ENCODE assay signal across 11 cellular contexts in the genomic region with DNA sequence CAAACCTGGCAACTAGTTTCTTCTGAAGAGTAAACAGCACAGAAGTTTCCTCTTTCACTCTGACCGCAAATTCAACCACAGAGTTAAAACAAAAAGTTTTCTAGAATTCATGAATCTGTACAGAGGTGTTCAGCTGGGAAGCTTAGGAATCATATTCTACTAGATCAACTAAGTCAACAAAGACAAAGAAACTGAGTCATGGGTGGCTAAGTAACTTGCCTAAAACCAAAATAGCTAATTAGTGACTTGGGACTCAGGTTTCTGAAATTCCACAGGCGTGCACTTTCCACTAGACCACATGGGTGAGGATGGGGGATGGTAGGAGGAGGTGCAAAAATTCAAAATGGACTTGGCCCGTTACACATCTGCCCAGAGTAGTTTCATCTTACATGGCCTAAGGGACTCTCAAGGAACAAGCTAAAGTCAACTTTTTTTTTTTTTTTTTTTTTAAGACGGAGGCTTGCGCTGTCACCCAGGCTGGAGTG. TPM values are rescaled to one million over a fixed set of nuclear protein-coding genes. Genes with fewer than 3 reads are reported as not detected.
DNase-seq lines count a peak whose midpoint lies in the region; ATAC-seq and TF ChIP-seq lines count a peak whose summit lies in the region.
"Had no signal": no experiment of that assay in that cellular context is flagged by ENCODE, and none has a peak within 500 bp of the region (broad histone marks: within the 10 kb centered on the region; RNA-seq: fewer than 3 reads in every experiment).

No MANE protein-coding gene starts in this region.

- ATAC-seq in GM21367 (IDR thresholded peaks at IDR 0.05; ENCODE audit: unreplicated experiment) (peak; percentile 48), HG02840 (IDR thresholded peaks at IDR 0.05; ENCODE audit: low FRiP score, unreplicated experiment) (no peak)
- ATAC-seq in activated CD4-positive, CD25-positive, alpha-beta regulatory T cell treated with anti-CD3 and anti-CD28 coated beads, Interleukin-2, amount 50 U/mL, for 24 hours, result no peak
- no peak for ATAC-seq in activated CD8-positive, alpha-beta memory T cell treated with anti-CD3 and anti-CD28 coated beads, Interleukin-2, amount 10 ng/mL, durations not matched to agents 7 days and 5 days
- ATAC-seq: stimulated activated effector memory CD8-positive, alpha-beta T cell treated with anti-CD3 and anti-CD28 coated beads, Interleukin-12 subunit alpha, Interleukin-12 subunit beta, amount 100 ng/mL, for 72 hours had no signal

- no peaks in the 10 kb centered on the region for H3K36me3 ChIP-seq in BLaER1 treated with 17β-estradiol and CSF1 and Interleukin-3, amounts not matched to agents 10 nM and 100 nM
- no peaks in the 10 kb centered on the region for H3K36me3 ChIP-seq in fibroblast of lung (ENCODE audit: control insufficient read depth, insufficient read depth, low read length)

- no peaks in the 10 kb centered on the region for H3K27me3 ChIP-seq in BLaER1 treated with 17β-estradiol and CSF1 and Interleukin-3, amounts not matched to agents 10 nM and 100 nM
- H3K27me3 ChIP-seq in fibroblast of lung (ENCODE audit: control insufficient read depth, insufficient read depth, low read length), result no peaks in the 10 kb centered on the region

- peaks cover 13% of the 10 kb centered on the region for H3K27me3 Mint-ChIP-seq in activated CD8-positive, alpha-beta memory T cell treated with anti-CD3 and anti-CD28 coated beads, Interleukin-2, amount 10 ng/mL, durations not matched to agents 7 days and 5 days

- no peaks in the 10 kb centered on the region for H4K20me1 ChIP-seq in BLaER1 treated with 17β-estradiol and CSF1 and Interleukin-3, amounts not matched to agents 10 nM and 100 nM
- no peaks in the 10 kb centered on the region for H4K20me1 ChIP-seq in fibroblast of lung (ENCODE audit: control insufficient read depth, extremely low read depth, insufficient read depth, low read length)

- H3K4me3 ChIP-seq in BLaER1 treated with 17β-estradiol and CSF1 and Interleukin-3, amounts not matched to agents 10 nM and 100 nM, result no peak overlapping the region
- H3K4me3 ChIP-seq in fibroblast of lung (replicated peaks in 1 of 4; ENCODE audit: control extremely low read depth in 1 of 4, insufficient read depth in 1 of 4, low read depth in 3 of 4, low read length in 4 of 4), result no peak overlapping the region

- H3K27ac Mint-ChIP-seq in activated CD8-positive, alpha-beta memory T cell treated with anti-CD3 and anti-CD28 coated beads, Interleukin-2, amount 10 ng/mL, durations not matched to agents 7 days and 5 days, result no peak overlapping the region
- H3K27ac Mint-ChIP-seq: immature natural killer cell; stimulated activated effector memory CD8-positive, alpha-beta T cell treated with anti-CD3 and anti-CD28 coated beads, Interleukin-12 subunit alpha, Interleukin-12 subunit beta, amount 100 ng/mL, for 72 hours had no signal

- no peaks in the 10 kb centered on the region for H3K9me3 ChIP-seq in BLaER1 treated with 17β-estradiol and CSF1 and Interleukin-3, amounts not matched to agents 10 nM and 100 nM (replicated peaks in 1 of 11)
- H3K9me3 ChIP-seq in fibroblast of lung (ENCODE audit: control insufficient read depth, insufficient read depth, low read depth, low read length), result no peaks in the 10 kb centered on the region

- H3K9me3 Mint-ChIP-seq in activated CD8-positive, alpha-beta memory T cell treated with anti-CD3 and anti-CD28 coated beads, Interleukin-2, amount 10 ng/mL, durations not matched to agents 7 days and 5 days (ENCODE audit: low read depth), result no peaks in the 10 kb centered on the region
- H3K9me3 Mint-ChIP-seq: immature natural killer cell; stimulated activated effector memory CD8-positive, alpha-beta T cell treated with anti-CD3 and anti-CD28 coated beads, Interleukin-12 subunit alpha, Interleukin-12 subunit beta, amount 100 ng/mL, for 72 hours had no signal

- no peak for TF ChIP-seq CTCF in fibroblast of lung (conservative IDR thresholded peaks at IDR 0.05 in 1 of 2, IDR thresholded peaks at IDR 0.05 in 1 of 2; ENCODE audit: low read depth in 1 of 2, low read length in 2 of 2)

- no peak overlapping the region for H3K9ac ChIP-seq in BLaER1 treated with 17β-estradiol and CSF1 and Interleukin-3, amounts not matched to agents 10 nM and 100 nM
- no peak overlapping the region for H3K9ac ChIP-seq in fibroblast of lung (ENCODE audit: insufficient read depth, low read length)

- 0 out of 22 replicates have a peak overlapping the region, but pooled peaks of 1 of the 11 experiments have one; percentile 13 for H3K27ac ChIP-seq in BLaER1 treated with 17β-estradiol and CSF1 and Interleukin-3, amounts not matched to agents 10 nM and 100 nM
- H3K27ac ChIP-seq in fibroblast of lung (ENCODE audit: insufficient read depth, low read length), result no peak overlapping the region

- H3K4me1 Mint-ChIP-seq in activated CD8-positive, alpha-beta memory T cell treated with anti-CD3 and anti-CD28 coated beads, Interleukin-2, amount 10 ng/mL, durations not matched to agents 7 days and 5 days, result peaks cover 10% of the 10 kb centered on the region
- H3K4me1 Mint-ChIP-seq: stimulated activated effector memory CD8-positive, alpha-beta T cell treated with anti-CD3 and anti-CD28 coated beads, Interleukin-12 subunit alpha, Interleukin-12 subunit beta, amount 100 ng/mL, for 72 hours had no signal

- H3K79me2 ChIP-seq in fibroblast of lung (ENCODE audit: control insufficient read depth, insufficient read depth, low read length), result peaks cover 76% of the 10 kb centered on the region

- peaks cover 13 to 22% (median 19%) of the 10 kb centered on the region in 10 experiments for H3K4me1 ChIP-seq in BLaER1 treated with 17β-estradiol and CSF1 and Interleukin-3, amounts not matched to agents 10 nM and 100 nM
- peaks cover 3% of the 10 kb centered on the region for H3K4me1 ChIP-seq in fibroblast of lung (ENCODE audit: control insufficient read depth, extremely low read depth, insufficient read depth, low read length)

- no peaks in the 10 kb centered on the region for H3K36me3 Mint-ChIP-seq in activated CD8-positive, alpha-beta memory T cell treated with anti-CD3 and anti-CD28 coated beads, Interleukin-2, amount 10 ng/mL, durations not matched to agents 7 days and 5 days
- H3K36me3 Mint-ChIP-seq: immature natural killer cell; stimulated activated effector memory CD8-positive, alpha-beta T cell treated with anti-CD3 and anti-CD28 coated beads, Interleukin-12 subunit alpha, Interleukin-12 subunit beta, amount 100 ng/mL, for 72 hours had no signal

- CTCF ChIA-PET in activated CD8-positive, alpha-beta memory T cell treated with anti-CD3 and anti-CD28 coated beads, Interleukin-2, amount 10 ng/mL, durations not matched to agents 7 days and 5 days (lab: Charles Lee), result no interaction called here

- no peak overlapping the region for H2AFZ ChIP-seq in fibroblast of lung (ENCODE audit: low read length)

- DNase-seq in MV-4-11 (lab: John Stamatoyannopoulos, UW) (peak; percentile 55), fibroblast of lung (ENCODE audit: low read depth in 2 of 2) (peak; percentile 41 to 89), activated gamma-delta T cell (lab: John Stamatoyannopoulos, UW) (no peak)
- no peak for DNase-seq in activated CD8-positive, alpha-beta memory T cell treated with anti-CD3 and anti-CD28 coated beads, Interleukin-2, amount 10 ng/mL, durations not matched to agents 7 days and 5 days
- DNase-seq: Calu3, immature natural killer cell had no signal

- H3K4me3 Mint-ChIP-seq in activated CD8-positive, alpha-beta memory T cell treated with anti-CD3 and anti-CD28 coated beads, Interleukin-2, amount 10 ng/mL, durations not matched to agents 7 days and 5 days, result no peak overlapping the region
- H3K4me3 Mint-ChIP-seq: immature natural killer cell; stimulated activated effector memory CD8-positive, alpha-beta T cell treated with anti-CD3 and anti-CD28 coated beads, Interleukin-12 subunit alpha, Interleukin-12 subunit beta, amount 100 ng/mL, for 72 hours had no signal

- peak overlapping the region; percentile 2 to 65 (median 51); a peak in 20 of 22 replicates for H3K4me2 ChIP-seq in BLaER1 treated with 17β-estradiol and CSF1 and Interleukin-3, amounts not matched to agents 10 nM and 100 nM
- no peak overlapping the region for H3K4me2 ChIP-seq in fibroblast of lung (ENCODE audit: extremely low read depth, insufficient read depth, low read length)

RNA-seq across cellular contexts. Expression of gene PTPN14, which starts 25.8 kb away (rescaled TPM):
- total RNA-seq in fibroblast of lung, result 34.9 and 56.1 TPM in 2 replicates
- 38.7 and 46.7 TPM in 2 replicates for polyA plus RNA-seq in fibroblast of lung
- 21.1 and 27.7 TPM in 2 replicates for polyA plus RNA-seq in fibroblast of lung (2012)
- polyA minus RNA-seq in fibroblast of lung (ENCODE audit: low replicate concordance), result 78.5 and 103 TPM in 2 replicates
- 1 to 10 TPM in 1 of 2 experiments, under 1 TPM in 1; 0.32 to 1.1 TPM for total RNA-seq in activated CD8-positive, alpha-beta memory T cell treated with anti-CD3 and anti-CD28 coated beads, Interleukin-2, amount 10 ng/mL, durations not matched to agents 7 days and 5 days

Comparison
In these comparisons a context has a peak if more than half of its experiments do, and no peak if none do; other contexts are left out.
1. DNase-seq: peak in MV-4-11 (single experiment) and fibroblast of lung (2 of 2); none in activated CD8-positive, alpha-beta memory T cell treated with anti-CD3 and anti-CD28 coated beads, Interleukin-2, amount 10 ng/mL, durations not matched to agents 7 days and 5 days (single experiment) and activated gamma-delta T cell (single experiment).
2. RNA of gene PTPN14, which starts 25.8 kb away (total RNA-seq): 34.9 to 56.1 TPM in fibroblast of lung; 0.32 to 1.1 TPM in activated CD8-positive, alpha-beta memory T cell treated with anti-CD3 and anti-CD28 coated beads, Interleukin-2, amount 10 ng/mL, durations not matched to agents 7 days and 5 days; every median in the first group is over 10 times any median in the second.